In genomic region chr12:128820723-128821432, GRCh38 we compare ENCODE assay signal across 9 cellular contexts. TPM values are rescaled to one million over a fixed set of nuclear protein-coding genes. Genes with fewer than 3 reads are reported as not detected.
DNase-seq lines count a peak whose midpoint lies in the region; ATAC-seq lines count a peak whose summit lies in the region.
"Had no signal": no experiment of that assay in that cellular context is flagged by ENCODE, and none has a peak within 500 bp of the region (broad histone marks: within the 10 kb centered on the region; RNA-seq: fewer than 3 reads in every experiment).

No MANE protein-coding gene starts in this region.

- H3K9me3 Mint-ChIP-seq in activated T-helper 2 cell treated with anti-CD3 and anti-CD28 coated beads, Interferon-gamma antibody, Interleukin-2, Interleukin-4, amounts not matched to agents 10 μg/mL and 5 μg/mL and 100 μg/mL, durations not matched to agents 14 hours and 24 hours and 36 hours = no peaks in the 10 kb centered on the region
- no peaks in the 10 kb centered on the region for H3K9me3 Mint-ChIP-seq in natural killer cell treated with Interleukin-12 subunit alpha and Interleukin-12 subunit beta and Interleukin-15 and Interleukin-18, amount 100 ng/mL, for 72 hours
- no peaks in the 10 kb centered on the region for H3K9me3 Mint-ChIP-seq in activated naive CD4-positive, alpha-beta T cell treated with anti-CD3 and anti-CD28 coated beads for 36 hours

- H3K36me3 Mint-ChIP-seq in activated T-helper 2 cell treated with anti-CD3 and anti-CD28 coated beads, Interferon-gamma antibody, Interleukin-2, Interleukin-4, amounts not matched to agents 10 μg/mL and 5 μg/mL and 100 μg/mL, durations not matched to agents 14 hours and 24 hours and 36 hours (ENCODE audit: low read depth) = peaks cover 29% of the 10 kb centered on the region
- H3K36me3 Mint-ChIP-seq in natural killer cell treated with Interleukin-12 subunit alpha and Interleukin-12 subunit beta and Interleukin-15 and Interleukin-18, amount 100 ng/mL, for 72 hours = peaks cover 18% of the 10 kb centered on the region
- H3K36me3 Mint-ChIP-seq in activated naive CD4-positive, alpha-beta T cell treated with anti-CD3 and anti-CD28 coated beads for 36 hours (ENCODE audit: low read depth) = peaks cover 17% of the 10 kb centered on the region

- peak; percentile 47 for ATAC-seq in GM19328 (IDR thresholded peaks at IDR 0.05; ENCODE audit: unreplicated experiment)
- peak; percentile 49 for ATAC-seq in HG03196 (IDR thresholded peaks at IDR 0.05; ENCODE audit: unreplicated experiment)
- peak in 1 of 2 donors; percentile 50 for ATAC-seq in natural killer cell treated with Interleukin-12 subunit alpha and Interleukin-12 subunit beta and Interleukin-15 and Interleukin-18, amount 100 ng/mL, for 72 hours

- intact Hi-C loops in activated T-helper 2 cell treated with anti-CD3 and anti-CD28 coated beads, Interferon-gamma antibody, Interleukin-2, Interleukin-4, amounts not matched to agents 10 μg/mL and 5 μg/mL and 100 μg/mL, durations not matched to agents 14 hours and 24 hours and 36 hours (cut with micrococcal nuclease) = no loop called here
- intact Hi-C loops in activated naive CD4-positive, alpha-beta T cell treated with anti-CD3 and anti-CD28 coated beads for 36 hours (cut with micrococcal nuclease) = no loop called here

- no peaks in the 10 kb centered on the region for H3K27me3 Mint-ChIP-seq in activated T-helper 2 cell treated with anti-CD3 and anti-CD28 coated beads, Interferon-gamma antibody, Interleukin-2, Interleukin-4, amounts not matched to agents 10 μg/mL and 5 μg/mL and 100 μg/mL, durations not matched to agents 14 hours and 24 hours and 36 hours (ENCODE audit: low read depth)
- no peaks in the 10 kb centered on the region for H3K27me3 Mint-ChIP-seq in natural killer cell treated with Interleukin-12 subunit alpha and Interleukin-12 subunit beta and Interleukin-15 and Interleukin-18, amount 100 ng/mL, for 72 hours
- no peaks in the 10 kb centered on the region for H3K27me3 Mint-ChIP-seq in activated naive CD4-positive, alpha-beta T cell treated with anti-CD3 and anti-CD28 coated beads for 36 hours (ENCODE audit: low read depth)

- H3K4me1 Mint-ChIP-seq in activated T-helper 2 cell treated with anti-CD3 and anti-CD28 coated beads, Interferon-gamma antibody, Interleukin-2, Interleukin-4, amounts not matched to agents 10 μg/mL and 5 μg/mL and 100 μg/mL, durations not matched to agents 14 hours and 24 hours and 36 hours (ENCODE audit: low read depth) = peaks cover 51% of the 10 kb centered on the region
- peaks cover 53 to 61% of the 10 kb centered on the region in 2 donors for H3K4me1 Mint-ChIP-seq in natural killer cell treated with Interleukin-12 subunit alpha and Interleukin-12 subunit beta and Interleukin-15 and Interleukin-18, amount 100 ng/mL, for 72 hours (ENCODE audit: low read depth in 2 of 2)
- H3K4me1 Mint-ChIP-seq in activated naive CD4-positive, alpha-beta T cell treated with anti-CD3 and anti-CD28 coated beads for 36 hours (ENCODE audit: low read depth) = peaks cover 54% of the 10 kb centered on the region

- DNase-seq in G401 (ENCODE audit: low spot score) (peak; percentile 10), AG08396 (ENCODE audit: low spot score) (no peak), activated gamma-delta T cell treated with Interleukin-2 at 50 U/mL for 16 hours (no peak)
- DNase-seq in activated T-helper 2 cell treated with anti-CD3 and anti-CD28 coated beads, Interferon-gamma antibody, Interleukin-2, Interleukin-4, amounts not matched to agents 10 μg/mL and 5 μg/mL and 100 μg/mL, durations not matched to agents 14 hours and 24 hours and 36 hours (ENCODE audit: low spot score) = no peak
- no peak for DNase-seq in natural killer cell treated with Interleukin-12 subunit alpha and Interleukin-12 subunit beta and Interleukin-15 and Interleukin-18, amount 100 ng/mL, for 72 hours (ENCODE audit: low spot score)
- no peak for DNase-seq in activated naive CD4-positive, alpha-beta T cell treated with anti-CD3 and anti-CD28 coated beads for 36 hours

- CTCF ChIA-PET in activated naive CD4-positive, alpha-beta T cell treated with anti-CD3 and anti-CD28 coated beads for 36 hours (lab: Charles Lee) = no interaction called here

- H3K27ac Mint-ChIP-seq in activated T-helper 2 cell treated with anti-CD3 and anti-CD28 coated beads, Interferon-gamma antibody, Interleukin-2, Interleukin-4, amounts not matched to agents 10 μg/mL and 5 μg/mL and 100 μg/mL, durations not matched to agents 14 hours and 24 hours and 36 hours = peak overlapping the region; percentile 64
- H3K27ac Mint-ChIP-seq in natural killer cell treated with Interleukin-12 subunit alpha and Interleukin-12 subunit beta and Interleukin-15 and Interleukin-18, amount 100 ng/mL, for 72 hours = peak overlapping the region; percentile 94 to 99
- H3K27ac Mint-ChIP-seq in activated naive CD4-positive, alpha-beta T cell treated with anti-CD3 and anti-CD28 coated beads for 36 hours = no peak overlapping the region

- in situ Hi-C loops in G401 (cut with HindIII; ENCODE audit: low sequenced_read_pairs) = no loop called here

- peak overlapping the region; percentile 49 for H3K4me3 Mint-ChIP-seq in activated T-helper 2 cell treated with anti-CD3 and anti-CD28 coated beads, Interferon-gamma antibody, Interleukin-2, Interleukin-4, amounts not matched to agents 10 μg/mL and 5 μg/mL and 100 μg/mL, durations not matched to agents 14 hours and 24 hours and 36 hours (ENCODE audit: low read depth)
- H3K4me3 Mint-ChIP-seq in natural killer cell treated with Interleukin-12 subunit alpha and Interleukin-12 subunit beta and Interleukin-15 and Interleukin-18, amount 100 ng/mL, for 72 hours = peak overlapping the region; percentile 88
- H3K4me3 Mint-ChIP-seq in activated naive CD4-positive, alpha-beta T cell treated with anti-CD3 and anti-CD28 coated beads for 36 hours = no peak overlapping the region

RNA-seq across cellular contexts. Expression of gene SLC15A4, which starts 2.9 kb away (rescaled TPM):
- 32.8 and 48.6 TPM in 2 replicates for total RNA-seq in G401 (2014; rRNA removed; shearing (Covaris generic))
- 38.8 and 42.3 TPM in 2 replicates for total RNA-seq in activated T-helper 2 cell treated with anti-CD3 and anti-CD28 coated beads, Interferon-gamma antibody, Interleukin-2, Interleukin-4, amounts not matched to agents 10 μg/mL and 5 μg/mL and 100 μg/mL, durations not matched to agents 14 hours and 24 hours and 36 hours
- 10 to 100 TPM; 54.2 to 58.6 TPM for total RNA-seq in natural killer cell treated with Interleukin-12 subunit alpha and Interleukin-12 subunit beta and Interleukin-15 and Interleukin-18, amount 100 ng/mL, for 72 hours
- total RNA-seq in activated naive CD4-positive, alpha-beta T cell treated with anti-CD3 and anti-CD28 coated beads for 36 hours = 10 to 100 TPM; 10.1 to 10.3 TPM

RNA-seq across cellular contexts. Expression of gene GLT1D1, which starts 32.4 kb away (rescaled TPM):
- 0.14 and 1.5 TPM in 2 replicates for total RNA-seq in G401 (2014; rRNA removed; shearing (Covaris generic))
- total RNA-seq in activated T-helper 2 cell treated with anti-CD3 and anti-CD28 coated beads, Interferon-gamma antibody, Interleukin-2, Interleukin-4, amounts not matched to agents 10 μg/mL and 5 μg/mL and 100 μg/mL, durations not matched to agents 14 hours and 24 hours and 36 hours = 3.2 and 3.8 TPM in 2 replicates
- under 1 TPM; 0.14 to 0.21 TPM for total RNA-seq in natural killer cell treated with Interleukin-12 subunit alpha and Interleukin-12 subunit beta and Interleukin-15 and Interleukin-18, amount 100 ng/mL, for 72 hours
- not detected for total RNA-seq in activated naive CD4-positive, alpha-beta T cell treated with anti-CD3 and anti-CD28 coated beads for 36 hours
- total RNA-seq: dermis microvascular lymphatic vessel endothelial cell had no signal
